Comparison of ENCODE assay signal across 11 cellular contexts in genomic region chr18:61832858-61833257, GRCh38.
"Had no signal": no experiment of that assay in that cellular context is flagged by ENCODE, and none has a peak within 500 bp of the region (broad histone marks: within the 10 kb centered on the region; RNA-seq: fewer than 3 reads in every experiment).

No MANE protein-coding gene starts in this region.

- H3K27ac Mint-ChIP-seq: activated CD4-positive, alpha-beta T cell treated with anti-CD3 and anti-CD28 coated beads, Interleukin-2, amount 10 ng/mL, durations not matched to agents 24 days and 14 days; activated naive CD4-positive, alpha-beta T cell treated with anti-CD3 and anti-CD28 coated beads for 36 hours; brain; immature natural killer cell; nephron progenitor cell; stimulated activated naive CD8-positive, alpha-beta T cell treated with anti-CD3 and anti-CD28 coated beads, Interleukin-15, Interleukin-2, amounts not matched to agents 100 ng/mL and 50 ng/mL, for 24 hours; WTC11 had no signal

- H3K4me3 ChIP-seq: esophagus squamous epithelium, upper lobe of left lung had no signal

- H3K36me3 ChIP-seq: upper lobe of left lung had no signal

- H3K4me3 Mint-ChIP-seq: activated CD4-positive, alpha-beta T cell treated with anti-CD3 and anti-CD28 coated beads, Interleukin-2, amount 10 ng/mL, durations not matched to agents 24 days and 14 days; activated naive CD4-positive, alpha-beta T cell treated with anti-CD3 and anti-CD28 coated beads for 36 hours; brain; nephron progenitor cell; stimulated activated naive CD8-positive, alpha-beta T cell treated with anti-CD3 and anti-CD28 coated beads, Interleukin-15, Interleukin-2, amounts not matched to agents 100 ng/mL and 50 ng/mL, for 24 hours; WTC11 had no signal

- H3K9me3 ChIP-seq: upper lobe of left lung had no signal

- H3K36me3 Mint-ChIP-seq: immature natural killer cell, WTC11 had no signal

- H3K9me3 Mint-ChIP-seq: activated CD4-positive, alpha-beta T cell treated with anti-CD3 and anti-CD28 coated beads, Interleukin-2, amount 10 ng/mL, durations not matched to agents 24 days and 14 days; activated naive CD4-positive, alpha-beta T cell treated with anti-CD3 and anti-CD28 coated beads for 36 hours; stimulated activated naive CD8-positive, alpha-beta T cell treated with anti-CD3 and anti-CD28 coated beads, Interleukin-15, Interleukin-2, amounts not matched to agents 100 ng/mL and 50 ng/mL, for 24 hours had no signal

- H3K27me3 ChIP-seq: esophagus squamous epithelium, upper lobe of left lung had no signal

- ATAC-seq: WTC11 had no signal

- DNase-seq: activated naive CD4-positive, alpha-beta T cell treated with anti-CD3 and anti-CD28 coated beads for 36 hours; esophagus squamous epithelium; left cardiac atrium; nephron progenitor cell; stimulated activated CD4-positive, alpha-beta T cell treated with anti-CD3 and anti-CD28 coated beads, Interleukin-4, amount 100 ng/mL, for 1 hour; upper lobe of left lung had no signal
